Comparison of ENCODE assay signal across 25 cellular contexts in the genomic region with DNA sequence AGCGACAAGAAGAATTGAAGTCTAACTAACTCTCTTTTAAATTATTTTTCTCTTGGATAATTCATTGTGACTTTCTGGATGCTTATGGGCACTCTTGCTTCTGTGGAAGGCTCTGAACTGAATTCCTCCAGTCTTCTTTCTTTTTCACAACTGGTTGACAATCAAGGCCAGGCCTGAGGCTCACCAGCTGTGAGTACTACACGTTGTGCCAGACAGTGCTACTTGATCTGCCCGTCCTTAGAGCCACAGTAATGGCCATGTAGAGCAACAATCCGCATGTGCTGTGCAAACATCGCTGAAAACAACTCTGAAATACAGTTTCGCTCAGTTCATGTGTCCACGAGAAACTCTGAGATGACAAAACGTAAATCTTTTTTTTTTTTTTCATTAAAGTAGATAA.
"Had no signal": no experiment of that assay in that cellular context is flagged by ENCODE, and none has a peak within 500 bp of the region (broad histone marks: within the 10 kb centered on the region; RNA-seq: fewer than 3 reads in every experiment).

No MANE protein-coding gene starts in this region.

- DNase-seq: activated CD4-positive, alpha-beta T cell treated with anti-CD3 and anti-CD28 coated beads, Interleukin-2, amount 10 ng/mL, durations not matched to agents 24 days and 14 days; activated CD4-positive, alpha-beta T cell treated with anti-CD3 and anti-CD28 coated beads, Interleukin-2, amount 50 U/mL, for 4 hours; activated CD8-positive, alpha-beta T cell treated with anti-CD3 and anti-CD28 coated beads, Interleukin-2, amount 10 ng/mL, durations not matched to agents 7 days and 5 days; activated gamma-delta T cell; activated naive CD4-positive, alpha-beta T cell treated with Interleukin-2 at 50 U/mL for 16 hours; activated naive CD8-positive, alpha-beta T cell treated with anti-CD3 and anti-CD28 coated beads, Interleukin-2, amount 10 ng/mL, durations not matched to agents 7 days and 5 days; activated T-cell treated with anti-CD3 and anti-CD28 coated beads, Interleukin-2, amount 50 U/mL, for 24 hours; adrenal gland; body of pancreas; Karpas-422; KBM-7; NCI-H1105; NCI-H1436; NCI-H1694; NCI-H2029; NCI-H2107; NCI-H226; NCI-H446 treated with DMSO at 0.1 percent for 48 hours; NCI-H526; NCI-H82; OCI-M1; SK-N-SH had no signal

- H3K4me3 ChIP-seq: adrenal gland, body of pancreas, breast epithelium, coronary artery, SJSA1 had no signal

- H3K27ac ChIP-seq: adrenal gland, body of pancreas, breast epithelium, coronary artery, SJSA1 had no signal

- H3K9me3 ChIP-seq: adrenal gland, body of pancreas, breast epithelium, SK-N-SH had no signal

- H3K27me3 ChIP-seq: adrenal gland, body of pancreas, breast epithelium, SJSA1 had no signal

- H3K4me1 ChIP-seq: adrenal gland, body of pancreas, breast epithelium, SJSA1 had no signal

- H3K36me3 ChIP-seq: adrenal gland, breast epithelium, SJSA1 had no signal
